Comparison of ENCODE assay signal across 11 cellular contexts in genomic region chr14:64296561-64296960, GRCh38. TPM values are rescaled to one million over a fixed set of nuclear protein-coding genes. Genes with fewer than 3 reads are reported as not detected.
DNase-seq lines count a peak whose midpoint lies in the region; ATAC-seq, FAIRE-seq and TF ChIP-seq lines count a peak whose summit lies in the region.
"Had no signal": no experiment of that assay in that cellular context is flagged by ENCODE, and none has a peak within 500 bp of the region (broad histone marks: within the 10 kb centered on the region; RNA-seq: fewer than 3 reads in every experiment).

No MANE protein-coding gene starts in this region.

- FAIRE-seq in GM12891 (lab: Jason Lieb, UNC) (peak; percentile 31), endothelial cell of umbilical vein (lab: Jason Lieb, UNC) (peak; percentile 98)

- peak overlapping the region; percentile 4 for H3K9ac ChIP-seq in endothelial cell of umbilical vein (replicated peaks; ENCODE audit: extremely low read depth, insufficient read depth, low read length)

- BruUV-seq in endothelial cell of umbilical vein (replicated peaks; lab: Mats Ljungman, UMichigan), result no TSS peak

- CTCF ChIA-PET in endothelial cell of umbilical vein (lab: Charles Lee), result interaction anchor here (0.7 to 5.4 kb wide), 19 partner anchors 8 to 518 kb away, joined by 3 to 71 read pairs (median 5); partner anchors contain the start of gene SYNE2

- H3K79me2 ChIP-seq in endothelial cell of umbilical vein (ENCODE audit: control insufficient read depth, insufficient read depth, low read length), result no peaks in the 10 kb centered on the region

- no peak for DNase-seq in GM12891 (ENCODE audit: insufficient read length, low spot score)
- peak; percentile 14 for DNase-seq in NCI-H69 (lab: John Stamatoyannopoulos, UW)
- peak; percentile 88 for DNase-seq in endothelial cell of umbilical vein (ENCODE audit: low read depth, low spot score)
- no peak for DNase-seq in omental fat pad (ENCODE audit: low spot score)
- DNase-seq in NCI-H526 treated with DMSO at 0.1 percent for 48 hours (lab: John Stamatoyannopoulos, UW), result no peak
- DNase-seq in GM13977 (ENCODE audit: low spot score), result no peak
- DNase-seq: NCI-H2081, retina, substantia nigra had no signal

- H3K27ac ChIP-seq in endothelial cell of umbilical vein (ENCODE audit: insufficient read depth, low read depth, low read length), result peak overlapping the region; percentile 59
- H3K27ac ChIP-seq: PC-9 had no signal

- TF ChIP-seq CTCF in endothelial cell of umbilical vein (IDR thresholded peaks at IDR 0.05; ENCODE audit: extremely low read depth in 1 of 2, insufficient read depth in 1 of 2, low read depth in 1 of 2, low read length in 2 of 2), result no peak
- no peak for TF ChIP-seq CTCF in omental fat pad (IDR thresholded peaks at IDR 0.05)
- TF ChIP-seq CTCF in GM13977 (IDR thresholded peaks at IDR 0.05; ENCODE audit: extremely low read depth, insufficient read depth, missing control alignments), result no peak

- in situ Hi-C loops in GM13977 (cut with MboI; ENCODE audit: low pct_unique_long_range_greater_than_20kb, low sequenced_read_pairs, unreplicated experiment), result no loop called here

- POLR2A ChIA-PET in endothelial cell of umbilical vein (lab: Charles Lee), result interaction anchor here (0.5 kb wide), 1 partner anchor 52 kb away, joined by 5 read pairs; no protein-coding TSS in a partner anchor

- H3K4me1 ChIP-seq in endothelial cell of umbilical vein (ENCODE audit: control insufficient read depth, extremely low read depth, insufficient read depth, low read length), result peaks cover 32% of the 10 kb centered on the region

- peaks cover 2 to 3% of the 10 kb centered on the region in 2 experiments for H3K27me3 ChIP-seq in endothelial cell of umbilical vein (ENCODE audit: control insufficient read depth in 2 of 2, insufficient read depth in 2 of 2, low read length in 2 of 2)

- no peak overlapping the region for H3K4me3 ChIP-seq in endothelial cell of umbilical vein (replicated peaks in 1 of 3; ENCODE audit: insufficient read depth in 1 of 3, low read depth in 1 of 3, low read length in 3 of 3)
- H3K4me3 ChIP-seq: PC-9 had no signal

- intact Hi-C loops in endothelial cell of umbilical vein (cut with micrococcal nuclease), result no loop called here

- H3K9me3 ChIP-seq in endothelial cell of umbilical vein (replicated peaks; ENCODE audit: control insufficient read depth, insufficient read depth, low read length), result no peaks in the 10 kb centered on the region

- H4K20me1 ChIP-seq in endothelial cell of umbilical vein (replicated peaks; ENCODE audit: control insufficient read depth, extremely low read depth, insufficient read depth, low read length), result no peaks in the 10 kb centered on the region

- ATAC-seq in omental fat pad (ENCODE audit: low FRiP score) (peak; percentile 33), HG03571 (IDR thresholded peaks at IDR 0.05; ENCODE audit: unreplicated experiment) (no peak)

- peak overlapping the region; percentile 69 for H3K4me2 ChIP-seq in endothelial cell of umbilical vein (ENCODE audit: insufficient read depth, low read length)
- H3K4me2 ChIP-seq: PC-9 had no signal

- TF ChIP-seq POLR2A in GM12891 (IDR thresholded peaks at IDR 0.05; ENCODE audit: low read depth, low read length), result no peak
- TF ChIP-seq POLR2A in endothelial cell of umbilical vein (IDR thresholded peaks at IDR 0.05; ENCODE audit: low read depth, low read length), result peak; percentile 36

- no peaks in the 10 kb centered on the region for H3K36me3 ChIP-seq in endothelial cell of umbilical vein (ENCODE audit: control insufficient read depth in 2 of 2, extremely low read depth in 1 of 2, insufficient read depth in 2 of 2, low read length in 2 of 2)

- no peak overlapping the region for H2AFZ ChIP-seq in endothelial cell of umbilical vein (ENCODE audit: low read depth, low read length)
- H2AFZ ChIP-seq: PC-9 had no signal

- dilution Hi-C loops in endothelial cell of umbilical vein (cut with MboI; ENCODE audit: extremely low pct_ligation_motif_present, low sequenced_read_pairs), result no loop called here

- H3K9me1 ChIP-seq in endothelial cell of umbilical vein (replicated peaks; ENCODE audit: control insufficient read depth, extremely low read depth, insufficient read depth, low read length), result no peaks in the 10 kb centered on the region

TF ChIP-seq in GM12891, 5 proteins besides CTCF, POLR2A, EP300 and RAD21:
- TF ChIP-seq TAF1 (IDR thresholded peaks at IDR 0.05; ENCODE audit: low read depth, low read length), result no peak
- TF ChIP-seq SPI1 (IDR thresholded peaks at IDR 0.05; ENCODE audit: low read depth, low read length), result no peak
- no peak for TF ChIP-seq PAX5 (IDR thresholded peaks at IDR 0.05; ENCODE audit: insufficient read depth, low read length, severe bottlenecking)
- no peak for TF ChIP-seq POU2F2 (IDR thresholded peaks at IDR 0.05; ENCODE audit: low read depth, low read length)
- TF ChIP-seq POLR2AphosphoS5 (IDR thresholded peaks at IDR 0.05; ENCODE audit: low read depth, low read length), result no peak

TF ChIP-seq in endothelial cell of umbilical vein, 7 proteins besides CTCF, POLR2A, EP300 and RAD21:
- TF ChIP-seq MYC (IDR thresholded peaks at IDR 0.05; ENCODE audit: low read depth, low read length), result no peak
- peak; percentile 91 for TF ChIP-seq JUN (IDR thresholded peaks at IDR 0.05; ENCODE audit: borderline replicate concordance, insufficient read depth, insufficient read length, low read depth)
- TF ChIP-seq MAX (IDR thresholded peaks at IDR 0.05; ENCODE audit: insufficient read depth, insufficient read length), result no peak
- peak; percentile 53 for TF ChIP-seq POLR2AphosphoS5 (IDR thresholded peaks at IDR 0.05; ENCODE audit: insufficient read depth, low read depth, low read length)
- TF ChIP-seq GATA2 (IDR thresholded peaks at IDR 0.05; ENCODE audit: insufficient read depth, insufficient read length, low read depth, low read length), result no peak
- no peak for TF ChIP-seq EZH2 (IDR thresholded peaks at IDR 0.05; ENCODE audit: borderline replicate concordance, low read depth, low read length, severe bottlenecking)
- peak; percentile 97 for TF ChIP-seq FOS (IDR thresholded peaks at IDR 0.05; ENCODE audit: borderline replicate concordance, insufficient read depth, low read length)

RNA-seq across cellular contexts. Expression of gene ESR2, which starts 2.4 kb away (rescaled TPM):
- polyA plus RNA-seq in GM12891 (2012; ENCODE audit: low read depth, missing spikeins), result 0.64 TPM
- 0.58 TPM in 1 of 2 replicates, not detected in the other for total RNA-seq in endothelial cell of umbilical vein
- 0.08 and 0.10 TPM in 2 replicates for polyA plus RNA-seq in endothelial cell of umbilical vein
- polyA plus RNA-seq in endothelial cell of umbilical vein (2011; cell fraction: cytosol; rRNA removed), result 0.15 and 0.47 TPM in 2 replicates
- polyA plus RNA-seq in endothelial cell of umbilical vein (2011; cell fraction: nucleus; rRNA removed), result 0.34 and 0.39 TPM in 2 replicates
- 0.04 and 0.20 TPM in 2 replicates for polyA plus RNA-seq in endothelial cell of umbilical vein (2012)
- polyA minus RNA-seq in endothelial cell of umbilical vein, result 0.53 and 0.66 TPM in 2 replicates
- polyA minus RNA-seq in endothelial cell of umbilical vein (2011; cell fraction: cytosol; rRNA and poly(A)+ RNA removed), result not detected
- 0.72 and 1.0 TPM in 2 replicates for polyA minus RNA-seq in endothelial cell of umbilical vein (2011; cell fraction: nucleus; rRNA and poly(A)+ RNA removed)
- 1 to 10 TPM; 1.4 to 1.6 (median 1.5) TPM for total RNA-seq in omental fat pad

Comparison
In these comparisons a context has a peak if more than half of its experiments do, and no peak if none do; other contexts are left out.
1. DNase-seq: peak in NCI-H69 (single experiment) and endothelial cell of umbilical vein (single experiment); none in GM12891 (single experiment), omental fat pad (single experiment), NCI-H526 treated with DMSO at 0.1 percent for 48 hours (single experiment) and GM13977 (single experiment).